ENCODE assay signal across 8 cellular contexts in the genomic region with DNA sequence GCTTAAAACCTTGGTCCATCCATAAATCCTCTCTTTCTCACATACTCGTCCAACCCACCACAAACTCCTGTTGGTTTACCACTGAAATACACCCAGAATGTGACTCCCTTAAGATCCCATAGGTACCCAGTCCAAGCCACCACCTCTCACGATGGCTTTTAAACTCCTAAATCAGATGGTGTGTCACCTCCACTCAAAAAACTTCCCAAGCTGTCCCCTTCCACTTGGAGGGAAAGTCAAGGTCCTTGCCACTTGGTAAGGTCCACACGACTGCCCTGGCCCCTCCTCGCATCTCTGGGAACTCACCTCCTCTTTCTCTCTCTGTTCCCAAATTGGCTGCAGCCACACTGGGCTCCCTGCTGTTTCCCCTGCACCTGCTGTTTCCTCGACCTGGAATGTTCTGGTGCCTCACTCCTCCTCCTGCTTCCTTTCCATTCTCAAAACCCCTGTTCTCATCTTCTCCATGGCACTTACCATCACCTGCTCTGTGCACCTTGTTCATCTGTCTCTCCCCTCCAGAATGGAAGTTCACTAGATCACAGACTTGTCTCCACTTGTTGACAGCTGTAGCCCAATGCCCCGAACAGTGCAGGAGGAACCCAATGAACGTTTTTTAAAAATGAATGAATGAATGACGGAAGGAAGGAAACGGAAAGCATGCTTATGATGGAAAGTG. TPM values are rescaled to one million over a fixed set of nuclear protein-coding genes. Genes with fewer than 3 reads are reported as not detected.
DNase-seq lines count a peak whose midpoint lies in the region; ATAC-seq and TF ChIP-seq lines count a peak whose summit lies in the region.

No MANE protein-coding gene starts in this region.

- peak overlapping the region; percentile 93 for H3K27ac Mint-ChIP-seq in WTC11

- CTCF ChIA-PET in WTC11 (lab: Charles Lee) = interaction anchor here (1.0 to 5.3 kb wide), 7 partner anchors 13 to 92 kb away, joined by 3 to 36 read pairs (median 5); a partner anchor contains a TSS

- peak overlapping the region in 1 of 2 donors; percentile 55 for H3K9ac ChIP-seq in stomach smooth muscle (ENCODE audit: low read length in 2 of 2)

- H3K4me1 Mint-ChIP-seq in WTC11 = peaks cover 8% of the 10 kb centered on the region

- no peak for ATAC-seq in WTC11
- ATAC-seq in activated CD4-positive, CD25-positive, alpha-beta regulatory T cell treated with anti-CD3 and anti-CD28 coated beads, Interleukin-2, amount 50 U/mL, for 24 hours = no peak
- no peak for ATAC-seq in GM21526 (IDR thresholded peaks at IDR 0.05; ENCODE audit: low FRiP score, unreplicated experiment)

- no peaks in the 10 kb centered on the region for H3K27me3 ChIP-seq in stomach smooth muscle (ENCODE audit: control insufficient read depth in 1 of 2, insufficient read depth in 2 of 2, low read length in 2 of 2)

- DNase-seq in DMS114 treated with DMSO at 0.1 percent for 48 hours (lab: John Stamatoyannopoulos, UW; ENCODE audit: unreplicated experiment) (peak; percentile 59), WTC11 (ENCODE audit: low spot score) (peak; percentile 49), OCI-M2 (lab: John Stamatoyannopoulos, UW; ENCODE audit: unreplicated experiment) (no peak)
- no peak for DNase-seq in Jurkat, Clone E6-1 (ENCODE audit: low read depth, low spot score)

- peaks cover 9% of the 10 kb centered on the region for H3K9me3 Mint-ChIP-seq in WTC11

- H3K9me3 ChIP-seq in stomach smooth muscle (ENCODE audit: control insufficient read depth in 2 of 2, low read length in 2 of 2) = no peaks in the 10 kb centered on the region

- peaks cover 16% of the 10 kb centered on the region for H3K4me1 ChIP-seq in stomach smooth muscle (ENCODE audit: control insufficient read depth, insufficient read depth, low read length)

- H3K27ac ChIP-seq in stomach smooth muscle (ENCODE audit: low read length) = no peak overlapping the region

- H3K27me3 Mint-ChIP-seq in WTC11 (ENCODE audit: low read depth) = no peaks in the 10 kb centered on the region; the same call in 1 of the 2 replicates

- no peak for TF ChIP-seq CTCF in WTC11 (IDR thresholded peaks at IDR 0.05)

- H3K4me3 Mint-ChIP-seq in WTC11 = peak overlapping the region; percentile 93

- POLR2A ChIA-PET in WTC11 (lab: Charles Lee) = interaction anchor here (1.0 kb wide), 1 partner anchor 71 kb away, joined by 4 read pairs; no protein-coding TSS in a partner anchor

- peak overlapping the region; percentile 76 for H3K4me3 ChIP-seq in Jurkat, Clone E6-1 (ENCODE audit: low read length)
- H3K4me3 ChIP-seq in iPS-11a (ENCODE audit: low read depth, low read length) = peak overlapping the region; percentile 81
- H3K4me3 ChIP-seq in stomach smooth muscle (ENCODE audit: low read length in 2 of 2) = peak overlapping the region; percentile 77 to 94

- H3K36me3 ChIP-seq in stomach smooth muscle (ENCODE audit: control insufficient read depth in 2 of 2, insufficient read depth in 2 of 2, low read length in 2 of 2) = peaks cover 0 to 3% of the 10 kb centered on the region in 2 donors

- H3K36me3 Mint-ChIP-seq in WTC11 = peaks cover 12% of the 10 kb centered on the region

TF ChIP-seq in WTC11, 78 proteins besides CTCF, POLR2A, EP300 and RAD21:
- TF ChIP-seq ZNF396 (CRISPR knock-in tag; IDR thresholded peaks at IDR 0.05; ENCODE audit: borderline replicate concordance) (no peak), FOXJ3 (CRISPR knock-in tag; IDR thresholded peaks at IDR 0.05; ENCODE audit: borderline replicate concordance) (no peak)

RNA-seq across cellular contexts. Expression of a gene that starts 23.0 kb away (rescaled TPM):
- 47.6 TPM for polyA plus RNA-seq in Jurkat, Clone E6-1 (2012; ENCODE audit: insufficient read depth, insufficient read length)
- total RNA-seq in WTC11 (2021) = 14.5 to 16.1 TPM (median 15.3 TPM) in 3 replicates

RNA-seq across cellular contexts. Expression of a gene that starts 49.1 kb away (rescaled TPM):
- 1.2 TPM for polyA plus RNA-seq in Jurkat, Clone E6-1 (2012; ENCODE audit: insufficient read depth, insufficient read length)
- 0.28 to 0.87 TPM (median 0.41 TPM) in 3 replicates for total RNA-seq in WTC11 (2021)

Comparison
In these comparisons a context has a peak if more than half of its experiments do, and no peak if none do; other contexts are left out.
1. DNase-seq: peak in DMS114 treated with DMSO at 0.1 percent for 48 hours (single experiment) and WTC11 (single experiment); none in Jurkat, Clone E6-1 (single experiment) and OCI-M2 (single experiment).
2. Peak in every context shown above with its lines, with median percentiles within 50 percentile points of each other: H3K4me3 ChIP-seq.